In the genomic region with DNA sequence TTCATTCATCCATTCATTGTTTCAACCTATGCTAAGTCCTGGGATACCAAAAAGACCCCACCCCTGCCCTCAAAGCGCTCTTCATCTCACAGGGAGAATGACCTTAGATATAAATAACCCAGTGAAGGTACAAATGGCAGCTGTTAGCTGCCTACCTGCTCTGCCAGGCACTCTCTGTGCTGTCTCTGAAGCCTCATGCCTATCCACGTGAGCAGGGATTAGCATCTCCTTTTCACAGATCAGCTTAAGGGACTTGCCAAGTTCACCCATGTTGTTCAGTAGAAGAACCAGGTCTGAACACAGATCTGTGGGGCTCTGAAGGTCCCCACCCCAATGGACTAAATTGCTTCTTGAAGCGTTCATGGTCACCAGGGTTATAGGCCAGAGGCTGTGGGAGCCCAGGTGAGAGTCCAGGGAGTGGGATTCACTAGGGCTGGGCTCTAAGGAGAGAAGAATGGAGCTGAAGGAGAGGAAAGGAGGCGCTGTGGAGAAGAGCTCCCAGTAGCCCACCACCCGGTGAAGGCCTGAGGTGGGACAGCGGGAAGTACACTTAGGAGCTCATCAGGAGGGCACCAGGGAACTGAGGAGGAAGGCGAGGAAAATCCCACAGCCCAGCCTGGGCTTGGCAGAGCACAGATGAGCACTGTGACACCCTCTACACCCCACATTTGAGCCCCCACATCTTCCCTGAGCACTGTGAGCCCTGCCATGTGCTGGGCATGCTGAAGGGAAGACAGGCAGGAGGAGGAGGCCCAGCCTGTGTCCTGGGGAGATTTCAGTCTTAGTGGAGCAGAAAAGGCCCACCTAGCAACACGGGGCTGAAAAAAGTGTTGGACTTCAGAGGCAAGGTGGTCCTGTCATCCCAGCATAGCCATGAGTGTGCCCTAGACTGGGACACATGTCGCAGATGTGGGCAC, we compare ENCODE assay signal across 2 cellular contexts.
TF ChIP-seq lines count a peak whose summit lies in the region.

No MANE protein-coding gene starts in this region.

TF ChIP-seq in H1, 55 proteins besides CTCF, POLR2A, EP300 and RAD21:
- TF ChIP-seq TCF12 (IDR thresholded peaks at IDR 0.05; ENCODE audit: low read depth, low read length) (no peak), POU5F1 (IDR thresholded peaks at IDR 0.05; ENCODE audit: low read depth, low read length) (no peak), CHD2 (IDR thresholded peaks at IDR 0.05; ENCODE audit: low read length) (no peak), SP2 (IDR thresholded peaks at IDR 0.05; ENCODE audit: low read length) (no peak), NANOG (IDR thresholded peaks at IDR 0.05; ENCODE audit: insufficient read depth, low read depth, low read length, poor library complexity, severe bottlenecking) (no peak), KDM4A (IDR thresholded peaks at IDR 0.05; ENCODE audit: low read depth, low read length, severe bottlenecking) (no peak), SIX5 (IDR thresholded peaks at IDR 0.05; ENCODE audit: low read depth, low read length) (no peak)

TF ChIP-seq in GM23338, 12 proteins besides CTCF, POLR2A, EP300 and RAD21:
- TF ChIP-seq ZNF331 (CRISPR knock-in tag; IDR thresholded peaks at IDR 0.05; ENCODE audit: low read depth) (no peak), STAT1 (IDR thresholded peaks at IDR 0.05; ENCODE audit: unreplicated experiment) (no peak), JUNB (IDR thresholded peaks at IDR 0.05; ENCODE audit: unreplicated experiment) (no peak), POLR2AphosphoS5 (IDR thresholded peaks at IDR 0.05; ENCODE audit: low read depth) (no peak), NANOG (IDR thresholded peaks at IDR 0.05; ENCODE audit: borderline replicate concordance) (no peak), EZH2 (IDR thresholded peaks at IDR 0.05; ENCODE audit: low read depth, unreplicated experiment) (no peak), CREB1 (CRISPR knock-in tag; IDR thresholded peaks at IDR 0.05; ENCODE audit: low read depth) (no peak)
- TF ChIP-seq, protein P1, sequence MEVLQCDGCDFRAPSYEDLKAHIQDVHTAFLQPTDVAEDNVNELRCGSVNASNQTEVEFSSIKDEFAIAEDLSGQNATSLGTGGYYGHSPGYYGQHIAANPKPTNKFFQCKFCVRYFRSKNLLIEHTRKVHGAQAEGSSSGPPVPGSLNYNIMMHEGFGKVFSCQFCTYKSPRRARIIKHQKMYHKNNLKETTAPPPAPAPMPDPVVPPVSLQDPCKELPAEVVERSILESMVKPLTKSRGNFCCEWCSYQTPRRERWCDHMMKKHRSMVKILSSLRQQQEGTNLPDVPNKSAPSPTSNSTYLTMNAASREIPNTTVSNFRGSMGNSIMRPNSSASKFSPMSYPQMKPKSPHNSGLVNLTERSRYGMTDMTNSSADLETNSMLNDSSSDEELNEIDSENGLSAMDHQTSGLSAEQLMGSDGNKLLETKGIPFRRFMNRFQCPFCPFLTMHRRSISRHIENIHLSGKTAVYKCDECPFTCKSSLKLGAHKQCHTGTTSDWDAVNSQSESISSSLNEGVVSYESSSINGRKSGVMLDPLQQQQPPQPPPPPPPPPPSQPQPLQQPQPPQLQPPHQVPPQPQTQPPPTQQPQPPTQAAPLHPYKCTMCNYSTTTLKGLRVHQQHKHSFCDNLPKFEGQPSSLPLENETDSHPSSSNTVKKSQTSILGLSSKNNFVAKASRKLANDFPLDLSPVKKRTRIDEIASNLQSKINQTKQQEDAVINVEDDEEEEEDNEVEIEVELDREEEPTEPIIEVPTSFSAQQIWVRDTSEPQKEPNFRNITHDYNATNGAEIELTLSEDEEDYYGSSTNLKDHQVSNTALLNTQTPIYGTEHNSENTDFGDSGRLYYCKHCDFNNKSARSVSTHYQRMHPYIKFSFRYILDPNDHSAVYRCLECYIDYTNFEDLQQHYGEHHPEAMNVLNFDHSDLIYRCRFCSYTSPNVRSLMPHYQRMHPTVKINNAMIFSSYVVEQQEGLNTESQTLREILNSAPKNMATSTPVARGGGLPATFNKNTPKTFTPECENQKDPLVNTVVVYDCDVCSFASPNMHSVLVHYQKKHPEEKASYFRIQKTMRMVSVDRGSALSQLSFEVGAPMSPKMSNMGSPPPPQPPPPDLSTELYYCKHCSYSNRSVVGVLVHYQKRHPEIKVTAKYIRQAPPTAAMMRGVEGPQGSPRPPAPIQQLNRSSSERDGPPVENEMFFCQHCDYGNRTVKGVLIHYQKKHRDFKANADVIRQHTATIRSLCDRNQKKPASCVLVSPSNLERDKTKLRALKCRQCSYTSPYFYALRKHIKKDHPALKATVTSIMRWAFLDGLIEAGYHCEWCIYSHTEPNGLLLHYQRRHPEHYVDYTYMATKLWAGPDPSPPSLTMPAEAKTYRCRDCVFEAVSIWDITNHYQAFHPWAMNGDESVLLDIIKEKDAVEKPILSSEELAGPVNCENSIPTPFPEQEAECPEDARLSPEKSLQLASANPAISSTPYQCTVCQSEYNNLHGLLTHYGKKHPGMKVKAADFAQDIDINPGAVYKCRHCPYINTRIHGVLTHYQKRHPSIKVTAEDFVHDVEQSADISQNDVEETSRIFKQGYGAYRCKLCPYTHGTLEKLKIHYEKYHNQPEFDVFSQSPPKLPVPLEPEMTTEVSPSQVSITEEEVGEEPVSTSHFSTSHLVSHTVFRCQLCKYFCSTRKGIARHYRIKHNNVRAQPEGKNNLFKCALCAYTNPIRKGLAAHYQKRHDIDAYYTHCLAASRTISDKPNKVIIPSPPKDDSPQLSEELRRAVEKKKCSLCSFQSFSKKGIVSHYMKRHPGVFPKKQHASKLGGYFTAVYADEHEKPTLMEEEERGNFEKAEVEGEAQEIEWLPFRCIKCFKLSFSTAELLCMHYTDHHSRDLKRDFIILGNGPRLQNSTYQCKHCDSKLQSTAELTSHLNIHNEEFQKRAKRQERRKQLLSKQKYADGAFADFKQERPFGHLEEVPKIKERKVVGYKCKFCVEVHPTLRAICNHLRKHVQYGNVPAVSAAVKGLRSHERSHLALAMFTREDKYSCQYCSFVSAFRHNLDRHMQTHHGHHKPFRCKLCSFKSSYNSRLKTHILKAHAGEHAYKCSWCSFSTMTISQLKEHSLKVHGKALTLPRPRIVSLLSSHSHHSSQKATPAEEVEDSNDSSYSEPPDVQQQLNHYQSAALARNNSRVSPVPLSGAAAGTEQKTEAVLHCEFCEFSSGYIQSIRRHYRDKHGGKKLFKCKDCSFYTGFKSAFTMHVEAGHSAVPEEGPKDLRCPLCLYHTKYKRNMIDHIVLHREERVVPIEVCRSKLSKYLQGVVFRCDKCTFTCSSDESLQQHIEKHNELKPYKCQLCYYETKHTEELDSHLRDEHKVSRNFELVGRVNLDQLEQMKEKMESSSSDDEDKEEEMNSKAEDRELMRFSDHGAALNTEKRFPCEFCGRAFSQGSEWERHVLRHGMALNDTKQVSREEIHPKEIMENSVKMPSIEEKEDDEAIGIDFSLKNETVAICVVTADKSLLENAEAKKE (CRISPR knock-in tag; IDR thresholded peaks at IDR 0.05), result no peak
- TF ChIP-seq, protein P2, sequence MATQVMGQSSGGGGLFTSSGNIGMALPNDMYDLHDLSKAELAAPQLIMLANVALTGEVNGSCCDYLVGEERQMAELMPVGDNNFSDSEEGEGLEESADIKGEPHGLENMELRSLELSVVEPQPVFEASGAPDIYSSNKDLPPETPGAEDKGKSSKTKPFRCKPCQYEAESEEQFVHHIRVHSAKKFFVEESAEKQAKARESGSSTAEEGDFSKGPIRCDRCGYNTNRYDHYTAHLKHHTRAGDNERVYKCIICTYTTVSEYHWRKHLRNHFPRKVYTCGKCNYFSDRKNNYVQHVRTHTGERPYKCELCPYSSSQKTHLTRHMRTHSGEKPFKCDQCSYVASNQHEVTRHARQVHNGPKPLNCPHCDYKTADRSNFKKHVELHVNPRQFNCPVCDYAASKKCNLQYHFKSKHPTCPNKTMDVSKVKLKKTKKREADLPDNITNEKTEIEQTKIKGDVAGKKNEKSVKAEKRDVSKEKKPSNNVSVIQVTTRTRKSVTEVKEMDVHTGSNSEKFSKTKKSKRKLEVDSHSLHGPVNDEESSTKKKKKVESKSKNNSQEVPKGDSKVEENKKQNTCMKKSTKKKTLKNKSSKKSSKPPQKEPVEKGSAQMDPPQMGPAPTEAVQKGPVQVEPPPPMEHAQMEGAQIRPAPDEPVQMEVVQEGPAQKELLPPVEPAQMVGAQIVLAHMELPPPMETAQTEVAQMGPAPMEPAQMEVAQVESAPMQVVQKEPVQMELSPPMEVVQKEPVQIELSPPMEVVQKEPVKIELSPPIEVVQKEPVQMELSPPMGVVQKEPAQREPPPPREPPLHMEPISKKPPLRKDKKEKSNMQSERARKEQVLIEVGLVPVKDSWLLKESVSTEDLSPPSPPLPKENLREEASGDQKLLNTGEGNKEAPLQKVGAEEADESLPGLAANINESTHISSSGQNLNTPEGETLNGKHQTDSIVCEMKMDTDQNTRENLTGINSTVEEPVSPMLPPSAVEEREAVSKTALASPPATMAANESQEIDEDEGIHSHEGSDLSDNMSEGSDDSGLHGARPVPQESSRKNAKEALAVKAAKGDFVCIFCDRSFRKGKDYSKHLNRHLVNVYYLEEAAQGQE (IDR thresholded peaks at IDR 0.05; ENCODE audit: unreplicated experiment), result no peak
- TF ChIP-seq, protein P3, sequence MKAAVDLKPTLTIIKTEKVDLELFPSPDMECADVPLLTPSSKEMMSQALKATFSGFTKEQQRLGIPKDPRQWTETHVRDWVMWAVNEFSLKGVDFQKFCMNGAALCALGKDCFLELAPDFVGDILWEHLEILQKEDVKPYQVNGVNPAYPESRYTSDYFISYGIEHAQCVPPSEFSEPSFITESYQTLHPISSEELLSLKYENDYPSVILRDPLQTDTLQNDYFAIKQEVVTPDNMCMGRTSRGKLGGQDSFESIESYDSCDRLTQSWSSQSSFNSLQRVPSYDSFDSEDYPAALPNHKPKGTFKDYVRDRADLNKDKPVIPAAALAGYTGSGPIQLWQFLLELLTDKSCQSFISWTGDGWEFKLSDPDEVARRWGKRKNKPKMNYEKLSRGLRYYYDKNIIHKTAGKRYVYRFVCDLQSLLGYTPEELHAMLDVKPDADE (IDR thresholded peaks at IDR 0.05), result no peak
